28 cellular contexts compared by ENCODE assay signal in genomic region chr5:163533229-163533628, GRCh38. TPM values are rescaled to one million over a fixed set of nuclear protein-coding genes. Genes with fewer than 3 reads are reported as not detected.
DNase-seq lines count a peak whose midpoint lies in the region; ATAC-seq, FAIRE-seq and TF ChIP-seq lines count a peak whose summit lies in the region.
"Had no signal": no experiment of that assay in that cellular context is flagged by ENCODE, and none has a peak within 500 bp of the region (broad histone marks: within the 10 kb centered on the region; RNA-seq: fewer than 3 reads in every experiment).

No MANE protein-coding gene starts in this region.

- peak overlapping the region; percentile 18 for H2BK5ac ChIP-seq in mesendoderm (ENCODE audit: low read length)

- TF ChIP-seq EP300 in SK-N-SH (IDR thresholded peaks at IDR 0.05; ENCODE audit: borderline replicate concordance in 1 of 2, low read depth in 1 of 2, low read length in 1 of 2) = no peak

- no peaks in the 10 kb centered on the region for H3K79me2 ChIP-seq in SK-N-SH (ENCODE audit: insufficient read depth)
- no peaks in the 10 kb centered on the region for H3K79me2 ChIP-seq in mesendoderm (ENCODE audit: control insufficient read depth, insufficient read depth, low read length)

- POLR2A ChIA-PET in SK-N-SH (lab: Yijun Ruan, JAX) = no interaction called here

- no peak overlapping the region for H3K4me3 ChIP-seq in SK-N-SH (ENCODE audit: low read depth in 2 of 2, low read length in 1 of 2)
- H3K4me3 ChIP-seq in ectodermal cell (ENCODE audit: insufficient read depth, low read depth, low read length) = no peak overlapping the region
- H3K4me3 ChIP-seq in mesendoderm (ENCODE audit: low read length) = no peak overlapping the region
- H3K4me3 ChIP-seq: BLaER1 treated with 17β-estradiol and CSF1 and Interleukin-3, amounts not matched to agents 10 nM and 100 nM; K562; MG63 had no signal

- H3F3A ChIP-seq in SK-N-SH (replicated peaks; ENCODE audit: insufficient read depth) = no peaks in the 10 kb centered on the region

- H4K8ac ChIP-seq in mesendoderm (ENCODE audit: low read depth, low read length) = no peak overlapping the region

- no peak for ATAC-seq in SK-N-SH treated with all-trans-retinoic acid at 6 μM for 48 hours
- ATAC-seq: HepG2, K562 had no signal

- H3K56ac ChIP-seq in mesendoderm (ENCODE audit: low read length) = peak overlapping the region; percentile 71

- no peak overlapping the region for H2BK15ac ChIP-seq in mesendoderm (replicated peaks; ENCODE audit: low read depth)

- 44% methylated on average over 2 of the region's 2 CpGs for WGBS in SK-N-SH (ENCODE audit: low lambda C conversion rate)
- WGBS in ectodermal cell, 2 experiments = 2 to 8% methylated on average over 2 of the region's 2 CpGs
- WGBS in mesendoderm (ENCODE audit: extremely low coverage, insufficient coverage, low lambda C conversion rate) = no CpG with 5 or more reads among the region's 2 CpGs

- CTCF ChIA-PET in SK-N-SH (lab: Yijun Ruan, JAX) = interaction anchor here (1.2 to 1.8 kb wide), 3 partner anchors 11 to 34 kb away, joined by 3 to 5 read pairs (median 4); no protein-coding TSS in a partner anchor

- no peak for FAIRE-seq in D721Med (lab: Jason Lieb, UNC)
- FAIRE-seq: GM19239, H54, HepG2, K562 had no signal

- no peak overlapping the region for H3K9ac ChIP-seq in SK-N-SH
- no peak overlapping the region for H3K9ac ChIP-seq in mesendoderm (ENCODE audit: low read length)
- H3K9ac ChIP-seq: BLaER1 treated with 17β-estradiol and CSF1 and Interleukin-3, amounts not matched to agents 10 nM and 100 nM had no signal

- H3K36me3 ChIP-seq in SK-N-SH (replicated peaks in 1 of 2; ENCODE audit: control insufficient read depth in 1 of 2, insufficient read depth in 2 of 2, low read length in 1 of 2) (no peaks in the 10 kb centered on the region), ectodermal cell (ENCODE audit: control insufficient read depth, insufficient read depth, low read length) (no peaks in the 10 kb centered on the region), mesendoderm (ENCODE audit: control insufficient read depth, insufficient read depth, low read length) (no peaks in the 10 kb centered on the region)
- H3K36me3 ChIP-seq: BLaER1 treated with 17β-estradiol and CSF1 and Interleukin-3, amounts not matched to agents 10 nM and 100 nM; MG63 had no signal

- H3K18ac ChIP-seq in mesendoderm (ENCODE audit: low read length) = peak overlapping the region; percentile 90

- H3K4me1 ChIP-seq in SK-N-SH (ENCODE audit: control insufficient read depth in 1 of 2, insufficient read depth in 2 of 2, low read depth in 1 of 2, low read length in 1 of 2) (peaks cover 0 to 17% of the 10 kb centered on the region in 2 experiments; a peak in 2 of 4 replicates), ectodermal cell (ENCODE audit: control insufficient read depth, insufficient read depth, low read length) (peaks cover 13% of the 10 kb centered on the region), mesendoderm (ENCODE audit: control insufficient read depth, low read depth, low read length) (peaks cover 3% of the 10 kb centered on the region)

- H3K79me1 ChIP-seq in mesendoderm (ENCODE audit: low read length) = no peaks in the 10 kb centered on the region

- peak overlapping the region in 1 of 2 experiments; percentile 81; a peak in 2 of 4 replicates for H3K27ac ChIP-seq in SK-N-SH (ENCODE audit: low read depth in 2 of 2, low read length in 1 of 2)
- peak overlapping the region; percentile 22 for H3K27ac ChIP-seq in ectodermal cell (ENCODE audit: insufficient read depth, low read depth, low read length, poor library complexity, severe bottlenecking)
- no peak overlapping the region for H3K27ac ChIP-seq in mesendoderm (ENCODE audit: low read depth, low read length)
- H3K27ac ChIP-seq: BLaER1 treated with 17β-estradiol and CSF1 and Interleukin-3, amounts not matched to agents 10 nM and 100 nM; RWPE1 had no signal

- H3K27me3 ChIP-seq in SK-N-SH (ENCODE audit: insufficient read depth) = no peaks in the 10 kb centered on the region
- H3K27me3 ChIP-seq in ectodermal cell (ENCODE audit: control insufficient read depth, insufficient read depth, low read length, poor library complexity, severe bottlenecking) = no peaks in the 10 kb centered on the region
- no peaks in the 10 kb centered on the region for H3K27me3 ChIP-seq in mesendoderm (ENCODE audit: insufficient read depth, low read length, poor library complexity)
- H3K27me3 ChIP-seq: BLaER1 treated with 17β-estradiol and CSF1 and Interleukin-3, amounts not matched to agents 10 nM and 100 nM had no signal

- TF ChIP-seq RAD21 in SK-N-SH (IDR thresholded peaks at IDR 0.05; ENCODE audit: low read length) = no peak

- H3K23ac ChIP-seq in mesendoderm (ENCODE audit: low read length) = no peak overlapping the region

- H3K9me3 ChIP-seq in SK-N-SH (no peaks in the 10 kb centered on the region), ectodermal cell (ENCODE audit: control insufficient read depth, low read length) (no peaks in the 10 kb centered on the region)
- H3K9me3 ChIP-seq: BLaER1 treated with 17β-estradiol and CSF1 and Interleukin-3, amounts not matched to agents 10 nM and 100 nM; Caco-2; MG63 had no signal

- no peaks in the 10 kb centered on the region for H4K20me1 ChIP-seq in SK-N-SH (ENCODE audit: insufficient read depth)
- H4K20me1 ChIP-seq: BLaER1 treated with 17β-estradiol and CSF1 and Interleukin-3, amounts not matched to agents 10 nM and 100 nM had no signal

- no peaks in the 10 kb centered on the region for H3K9me2 ChIP-seq in SK-N-SH

- no peak overlapping the region for H2AFZ ChIP-seq in SK-N-SH (ENCODE audit: low read depth)

- H2BK120ac ChIP-seq in mesendoderm (ENCODE audit: low read depth, low read length) = peak overlapping the region; percentile 78

- H3K4ac ChIP-seq in mesendoderm (ENCODE audit: low read depth, low read length) = no peak overlapping the region

- TF ChIP-seq CTCF in SK-N-SH (IDR thresholded peaks at IDR 0.05) (no peak), D721Med (IDR thresholded peaks at IDR 0.05; ENCODE audit: insufficient read depth, missing control alignments) (no peak)

- DNase-seq in SK-N-SH (peak; percentile 11), mesendoderm (peak; percentile 42), NCI-H1092 treated with DMSO at 0.1 percent for 48 hours (lab: John Stamatoyannopoulos, UW) (no peak), D721Med (ENCODE audit: insufficient read length, low spot score) (no peak), T-helper 1 cell (no peak)
- DNase-seq: 8988T; Caco-2; CD4-positive, alpha-beta memory T cell; DMS53; GF-D8; HFFc6; MG63; NCI-H1048; NCI-H1436; NCI-H187 treated with DMSO at 0.1 percent for 48 hours; NCI-H226; NCI-H510A treated with DMSO at 0.1 percent for 48 hours; NCI-H774; NK-92 treated with Interleukin-12 subunit alpha and Interleukin-12 subunit beta, amount 100 ng/mL, for 24 hours; SIG-M5 had no signal

- H2AK5ac ChIP-seq in mesendoderm (ENCODE audit: low read length) = no peak overlapping the region

- H3K4me2 ChIP-seq in SK-N-SH (no peak overlapping the region), mesendoderm (ENCODE audit: low read length) (no peak overlapping the region)

- no peak overlapping the region for H4K5ac ChIP-seq in mesendoderm (ENCODE audit: low read length)

TF ChIP-seq in SK-N-SH, 30 proteins besides CTCF, POLR2A, EP300 and RAD21 (continues in another document):
- no peak for TF ChIP-seq TAF1 (IDR thresholded peaks at IDR 0.05; ENCODE audit: borderline replicate concordance, low read depth, low read length)
- TF ChIP-seq, protein P1, sequence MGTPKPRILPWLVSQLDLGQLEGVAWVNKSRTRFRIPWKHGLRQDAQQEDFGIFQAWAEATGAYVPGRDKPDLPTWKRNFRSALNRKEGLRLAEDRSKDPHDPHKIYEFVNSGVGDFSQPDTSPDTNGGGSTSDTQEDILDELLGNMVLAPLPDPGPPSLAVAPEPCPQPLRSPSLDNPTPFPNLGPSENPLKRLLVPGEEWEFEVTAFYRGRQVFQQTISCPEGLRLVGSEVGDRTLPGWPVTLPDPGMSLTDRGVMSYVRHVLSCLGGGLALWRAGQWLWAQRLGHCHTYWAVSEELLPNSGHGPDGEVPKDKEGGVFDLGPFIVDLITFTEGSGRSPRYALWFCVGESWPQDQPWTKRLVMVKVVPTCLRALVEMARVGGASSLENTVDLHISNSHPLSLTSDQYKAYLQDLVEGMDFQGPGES (IDR thresholded peaks at IDR 0.05; ENCODE audit: low read depth, low read length) = no peak
- no peak for TF ChIP-seq GATA2 (CRISPR knock-in tag; IDR thresholded peaks at IDR 0.05)

TF ChIP-seq in SK-N-SH treated with all-trans-retinoic acid at 6 μM for 48 hours, 23 proteins besides CTCF, POLR2A, EP300 and RAD21 (continues in another document):
- no peak for TF ChIP-seq OSR1 (CRISPR knock-in tag; IDR thresholded peaks at IDR 0.05)
- no peak for TF ChIP-seq BACH2 (CRISPR knock-in tag; IDR thresholded peaks at IDR 0.05; ENCODE audit: borderline replicate concordance)
- no peak for TF ChIP-seq TCF4 (CRISPR knock-in tag; IDR thresholded peaks at IDR 0.05; ENCODE audit: borderline replicate concordance)
- no peak for TF ChIP-seq ZNF8 (CRISPR knock-in tag; IDR thresholded peaks at IDR 0.05)
- no peak for TF ChIP-seq ZC3H10 (CRISPR knock-in tag; IDR thresholded peaks at IDR 0.05)
- TF ChIP-seq, protein P2, sequence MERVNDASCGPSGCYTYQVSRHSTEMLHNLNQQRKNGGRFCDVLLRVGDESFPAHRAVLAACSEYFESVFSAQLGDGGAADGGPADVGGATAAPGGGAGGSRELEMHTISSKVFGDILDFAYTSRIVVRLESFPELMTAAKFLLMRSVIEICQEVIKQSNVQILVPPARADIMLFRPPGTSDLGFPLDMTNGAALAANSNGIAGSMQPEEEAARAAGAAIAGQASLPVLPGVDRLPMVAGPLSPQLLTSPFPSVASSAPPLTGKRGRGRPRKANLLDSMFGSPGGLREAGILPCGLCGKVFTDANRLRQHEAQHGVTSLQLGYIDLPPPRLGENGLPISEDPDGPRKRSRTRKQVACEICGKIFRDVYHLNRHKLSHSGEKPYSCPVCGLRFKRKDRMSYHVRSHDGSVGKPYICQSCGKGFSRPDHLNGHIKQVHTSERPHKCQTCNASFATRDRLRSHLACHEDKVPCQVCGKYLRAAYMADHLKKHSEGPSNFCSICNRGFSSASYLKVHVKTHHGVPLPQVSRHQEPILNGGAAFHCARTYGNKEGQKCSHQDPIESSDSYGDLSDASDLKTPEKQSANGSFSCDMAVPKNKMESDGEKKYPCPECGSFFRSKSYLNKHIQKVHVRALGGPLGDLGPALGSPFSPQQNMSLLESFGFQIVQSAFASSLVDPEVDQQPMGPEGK (CRISPR knock-in tag; IDR thresholded peaks at IDR 0.05; ENCODE audit: borderline replicate concordance) = no peak

RNA-seq across cellular contexts. Expression of gene MAT2B, which starts 27.8 kb away (rescaled TPM):
- polyA plus RNA-seq in SK-N-SH (2012; rRNA removed) = 30.1 and 35.6 TPM in 2 replicates
- polyA plus RNA-seq in SK-N-SH (2012; cell fraction: cytosol; rRNA removed) = 44.8 and 46.6 TPM in 2 replicates
- polyA plus RNA-seq in SK-N-SH (2012; cell fraction: nucleus; rRNA removed) = 8.1 and 17.8 TPM in 2 replicates
- 62.4 TPM for polyA plus RNA-seq in ectodermal cell (2013, experiment 1 of 4)
- polyA plus RNA-seq in ectodermal cell (2013, experiment 2 of 4) = 61.6 TPM
- polyA plus RNA-seq in ectodermal cell (2013, experiment 3 of 4) = 53.8 TPM
- polyA plus RNA-seq in ectodermal cell (2013, experiment 4 of 4) = 59.8 TPM
- polyA plus RNA-seq in mesendoderm (2013, experiment 1 of 2) = 33.0 TPM
- polyA plus RNA-seq in mesendoderm (2013, experiment 2 of 2) = 35.0 TPM

Comparison
In these comparisons a context has a peak if more than half of its experiments do, and no peak if none do; other contexts are left out.
1. DNase-seq: peak in SK-N-SH (single experiment) and mesendoderm (single experiment); none in NCI-H1092 treated with DMSO at 0.1 percent for 48 hours (single experiment), D721Med (single experiment) and T-helper 1 cell (0 of 5).